Comparison of ENCODE assay signal across 15 cellular contexts in the genomic region with DNA sequence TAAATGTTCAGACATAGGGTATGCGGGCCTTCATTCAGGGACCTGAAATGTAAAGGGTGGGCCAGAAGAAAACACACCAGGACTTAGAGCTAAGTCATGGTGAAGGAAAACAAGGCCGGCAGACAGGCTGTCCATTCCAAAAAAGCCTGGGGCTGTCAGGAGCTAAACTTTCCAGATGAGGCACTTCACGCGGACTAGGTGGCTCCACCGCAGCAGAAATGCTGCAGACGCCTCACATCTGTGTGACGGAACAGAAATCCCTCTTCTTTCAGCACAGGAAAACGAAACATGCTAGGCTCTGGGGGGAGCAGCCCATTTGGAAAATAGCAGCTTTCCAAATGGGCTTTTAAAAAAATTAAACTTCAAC.
DNase-seq lines count a peak whose midpoint lies in the region; ATAC-seq and TF ChIP-seq lines count a peak whose summit lies in the region.
"Had no signal": no experiment of that assay in that cellular context is flagged by ENCODE, and none has a peak within 500 bp of the region (broad histone marks: within the 10 kb centered on the region; RNA-seq: fewer than 3 reads in every experiment).

No MANE protein-coding gene starts in this region.

- WGBS in suprapubic skin = 59% methylated on average over 8 of the region's 8 CpGs

- H3K27me3 ChIP-seq in left ventricle myocardium inferior (ENCODE audit: low read depth) (no peaks in the 10 kb centered on the region), skeletal muscle satellite cell (ENCODE audit: control insufficient read depth, insufficient read depth, low read length) (no peaks in the 10 kb centered on the region), suprapubic skin (no peaks in the 10 kb centered on the region)

- DNase-seq in Right ventricle myocardium inferior (ENCODE audit: missing footprints) = no peak
- DNase-seq in left ventricle myocardium inferior = no peak
- DNase-seq in RPMI7951 (ENCODE audit: low read depth) = peak; percentile 88
- peak; percentile 37 for DNase-seq in fibroblast of the conjunctiva (ENCODE audit: low read depth)
- no peak for DNase-seq in suprapubic skin (ENCODE audit: low spot score in 2 of 2)
- DNase-seq in cortex of kidney (lab: John Stamatoyannopoulos, UW) = no peak
- DNase-seq: activated CD8-positive, alpha-beta T cell treated with anti-CD3 and anti-CD28 coated beads, Interleukin-2, amount 10 ng/mL, durations not matched to agents 7 days and 5 days; glutamatergic neuron; NCI-H1694; NCI-H524 treated with DMSO at 0.1 percent for 48 hours; nucleus accumbens; OCI-M1; stimulated activated naive B cell treated with anti-CD40 and anti-IgM and Interleukin-4, amounts not matched to agents 10 μg/mL and 1 μg/mL and 100 μg/mL, for 72 hours had no signal

- TF ChIP-seq CTCF in left ventricle myocardium inferior (IDR thresholded peaks at IDR 0.05; ENCODE audit: borderline replicate concordance) (no peak), suprapubic skin (IDR thresholded peaks at IDR 0.05) (no peak)

- no peaks in the 10 kb centered on the region for H3K36me3 ChIP-seq in left ventricle myocardium inferior
- H3K36me3 ChIP-seq in skeletal muscle satellite cell (ENCODE audit: insufficient read depth, low read length) = no peaks in the 10 kb centered on the region
- H3K36me3 ChIP-seq in suprapubic skin = no peaks in the 10 kb centered on the region

- intact Hi-C loops in Right ventricle myocardium inferior (cut with DNase I) = no loop called here
- intact Hi-C loops in left ventricle myocardium inferior (cut with micrococcal nuclease) = no loop called here

- peak overlapping the region; percentile 19 for H3K4me2 ChIP-seq in skeletal muscle satellite cell (ENCODE audit: low read length)

- no peak overlapping the region for H3K9ac ChIP-seq in skeletal muscle satellite cell (ENCODE audit: low read depth, low read length)

- H3K9me3 ChIP-seq in left ventricle myocardium inferior (replicated peaks) (no peaks in the 10 kb centered on the region), skeletal muscle satellite cell (replicated peaks; ENCODE audit: low read length) (no peaks in the 10 kb centered on the region), suprapubic skin (no peaks in the 10 kb centered on the region)

- no peak overlapping the region for H3K27ac ChIP-seq in left ventricle myocardium inferior (replicated peaks)
- no peak overlapping the region for H3K27ac ChIP-seq in suprapubic skin

- peaks cover 7% of the 10 kb centered on the region for H3K4me1 ChIP-seq in left ventricle myocardium inferior
- peaks cover 10% of the 10 kb centered on the region for H3K4me1 ChIP-seq in skeletal muscle satellite cell (ENCODE audit: control insufficient read depth, insufficient read depth, low read length)
- no peaks in the 10 kb centered on the region for H3K4me1 ChIP-seq in suprapubic skin

- no peak for TF ChIP-seq POLR2A in suprapubic skin (IDR thresholded peaks at IDR 0.05)

- no peak for TF ChIP-seq EP300 in suprapubic skin (IDR thresholded peaks at IDR 0.05)

- ATAC-seq in Right ventricle myocardium inferior = peak; percentile 67
- no peak for ATAC-seq in GM18870 (IDR thresholded peaks at IDR 0.05; ENCODE audit: unreplicated experiment)
- ATAC-seq: activated CD8-positive, alpha-beta T cell treated with anti-CD3 and anti-CD28 coated beads, Interleukin-2, amount 10 ng/mL, durations not matched to agents 7 days and 5 days; stimulated activated naive B cell treated with anti-CD40 and anti-IgM and Interleukin-4, amounts not matched to agents 10 μg/mL and 1 μg/mL and 100 μg/mL, for 72 hours had no signal

- H3K4me3 ChIP-seq in left ventricle myocardium inferior (no peak overlapping the region), skeletal muscle satellite cell (ENCODE audit: low read length) (no peak overlapping the region), suprapubic skin (no peak overlapping the region)

Comparison
In these comparisons a context has a peak if more than half of its experiments do, and no peak if none do; other contexts are left out.
1. DNase-seq: peak in RPMI7951 (single experiment) and fibroblast of the conjunctiva (single experiment); none in Right ventricle myocardium inferior (single experiment), left ventricle myocardium inferior (single experiment), suprapubic skin (0 of 2) and cortex of kidney (single experiment).